15 cellular contexts compared by ENCODE assay signal in genomic region chr11:109708184-109708583, GRCh38.
"Had no signal": no experiment of that assay in that cellular context is flagged by ENCODE, and none has a peak within 500 bp of the region (broad histone marks: within the 10 kb centered on the region; RNA-seq: fewer than 3 reads in every experiment).

No MANE protein-coding gene starts in this region.

- H3K9me3 ChIP-seq: right atrium auricular region, thoracic aorta, transverse colon had no signal

- H3K27ac ChIP-seq: heart left ventricle, right atrium auricular region, stomach, thoracic aorta, transverse colon had no signal

- H3K27me3 ChIP-seq: heart left ventricle, right atrium auricular region, stomach, transverse colon had no signal

- H3K4me1 ChIP-seq: heart left ventricle, right atrium auricular region, stomach, transverse colon had no signal

- H3K36me3 ChIP-seq: heart left ventricle, right atrium auricular region, stomach, thoracic aorta, transverse colon had no signal

- ATAC-seq: esophagus mucosa; naive thymus-derived CD4-positive, alpha-beta T cell had no signal

- DNase-seq: effector memory CD4-positive, alpha-beta T cell; heart left ventricle; hippocampal formation; kidney glomerular epithelial cell; naive thymus-derived CD4-positive, alpha-beta T cell; nephron progenitor cell; small intestine; stimulated activated CD4-positive, alpha-beta T cell treated with anti-CD3 and anti-CD28 coated beads, Interleukin-12 subunit alpha, Interleukin-12 subunit beta, amount 100 ng/mL, for 4 hours; stimulated activated naive CD4-positive, alpha-beta T cell; stomach; substantia nigra; transverse colon had no signal

- H3K4me3 ChIP-seq: heart left ventricle, right atrium auricular region, stomach, thoracic aorta, transverse colon had no signal
